In the genomic region with DNA sequence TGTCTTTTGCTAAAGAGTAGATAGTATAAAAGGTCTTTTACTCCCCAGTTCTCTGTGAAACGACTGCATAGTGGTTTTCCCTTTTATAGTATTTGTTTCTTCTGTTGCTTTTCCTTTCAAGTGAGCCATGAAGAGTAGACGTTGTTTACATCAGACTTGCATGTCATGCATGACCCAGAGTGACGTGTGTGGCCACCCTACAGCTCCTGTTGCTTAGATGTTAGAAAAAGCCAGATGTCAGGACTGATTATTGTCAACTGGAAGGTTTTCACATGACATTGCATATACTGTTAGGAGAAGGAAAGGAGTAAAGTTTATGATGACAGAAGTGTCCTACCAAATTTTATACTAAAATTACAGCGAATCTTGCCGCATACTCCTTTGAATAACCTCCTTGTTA, we compare ENCODE assay signal across 30 cellular contexts. TPM values are rescaled to one million over a fixed set of nuclear protein-coding genes. Genes with fewer than 3 reads are reported as not detected.
DNase-seq lines count a peak whose midpoint lies in the region; ATAC-seq, FAIRE-seq and TF ChIP-seq lines count a peak whose summit lies in the region.
"Had no signal": no experiment of that assay in that cellular context is flagged by ENCODE, and none has a peak within 500 bp of the region (broad histone marks: within the 10 kb centered on the region; RNA-seq: fewer than 3 reads in every experiment).

No MANE protein-coding gene starts in this region.

- H3K4me2 ChIP-seq in K562 (ENCODE audit: insufficient read depth, low read length) (peak overlapping the region; percentile 56), parathyroid adenoma (ENCODE audit: low read length) (peak overlapping the region; percentile 48)
- H3K4me2 ChIP-seq: SK-N-SH had no signal

- intact Hi-C loops in K562 (cut with micrococcal nuclease): no loop called here

- H3K4me1 ChIP-seq in K562 (replicated peaks in 1 of 2; ENCODE audit: control insufficient read depth in 2 of 2, insufficient read depth in 2 of 2, low read length in 2 of 2) (peaks cover 0 to 13% of the 10 kb centered on the region in 2 experiments; a peak in 4 of 5 replicates), parathyroid adenoma (peaks cover 16% of the 10 kb centered on the region)
- H3K4me1 ChIP-seq: body of pancreas, sigmoid colon, upper lobe of left lung had no signal

- H3K27me3 ChIP-seq in K562 (ENCODE audit: control insufficient read depth in 2 of 2, insufficient read depth in 2 of 2, low read length in 2 of 2) (no peaks in the 10 kb centered on the region), parathyroid adenoma (ENCODE audit: control insufficient read depth, insufficient read depth, low read length) (no peaks in the 10 kb centered on the region)
- H3K27me3 ChIP-seq: body of pancreas, upper lobe of left lung had no signal

- H3K9ac ChIP-seq in K562 (ENCODE audit: insufficient read depth in 1 of 2, low read depth in 2 of 2, low read length in 2 of 2) (peak overlapping the region in 1 of 2 experiments; percentile 53; a peak in 3 of 4 replicates), parathyroid adenoma (no peak overlapping the region)
- H3K9ac ChIP-seq: SK-N-SH had no signal

- H3K79me2 ChIP-seq in K562 (ENCODE audit: control insufficient read depth, insufficient read depth, low read length): no peaks in the 10 kb centered on the region
- no peaks in the 10 kb centered on the region for H3K79me2 ChIP-seq in parathyroid adenoma

- in situ Hi-C loops in K562 (cut with MboI): no loop called here

- H3K4me3 ChIP-seq in K562: no peak overlapping the region
- H3K4me3 ChIP-seq in parathyroid adenoma (ENCODE audit: low read depth, low read length): peak overlapping the region; percentile 23
- H3K4me3 ChIP-seq: body of pancreas, GM12878, sigmoid colon, upper lobe of left lung had no signal

- TF ChIP-seq RAD21 in K562 (CRISPR knock-in tag; conservative IDR thresholded peaks at IDR 0.05 in 1 of 2, IDR thresholded peaks at IDR 0.05 in 1 of 2): no peak

- BruUV-seq in K562 (replicated peaks; lab: Mats Ljungman, UMichigan): no TSS peak

- TF ChIP-seq EP300 in K562 (IDR thresholded peaks at IDR 0.05; ENCODE audit: low read length): peak; percentile 79

- no peak for TF ChIP-seq CTCF in K562 (IDR thresholded peaks at IDR 0.05 in 2 of 3, conservative IDR thresholded peaks at IDR 0.05 in 1 of 3; ENCODE audit: insufficient read depth in 2 of 3, low read depth in 1 of 3, low read length in 3 of 3)
- TF ChIP-seq CTCF in parathyroid adenoma (IDR thresholded peaks at IDR 0.05): no peak

- H3K9me3 ChIP-seq in K562 (replicated peaks; ENCODE audit: control insufficient read depth, insufficient read depth, low read depth, low read length) (no peaks in the 10 kb centered on the region), parathyroid adenoma (ENCODE audit: control insufficient read depth, low read length) (no peaks in the 10 kb centered on the region)
- H3K9me3 ChIP-seq: body of pancreas, SK-N-SH had no signal

- FAIRE-seq in K562 (lab: Jason Lieb, UNC): peak; percentile 97
- FAIRE-seq: frontal cortex, GM12878 had no signal

- H4K20me1 ChIP-seq in K562 (replicated peaks; ENCODE audit: control insufficient read depth, insufficient read depth, low read length): no peaks in the 10 kb centered on the region

- H3K27ac ChIP-seq in K562 (ENCODE audit: extremely low read depth, low read depth, low read length) (peak overlapping the region; percentile 87), parathyroid adenoma (peak overlapping the region; percentile 73)
- H3K27ac ChIP-seq: body of pancreas, HL-60, RWPE1, sigmoid colon, upper lobe of left lung, WERI-Rb-1 had no signal

- POLR2A ChIA-PET in K562 (lab: Yijun Ruan, JAX): interaction anchor here (0.6 kb wide), 1 partner anchor 16 kb away, joined by 3 read pairs; no protein-coding TSS in a partner anchor

- ATAC-seq in K562: peak; percentile 97
- ATAC-seq in HG03469 (IDR thresholded peaks at IDR 0.05; ENCODE audit: unreplicated experiment): no peak
- ATAC-seq: activated naive CD8-positive, alpha-beta T cell treated with anti-CD3 and anti-CD28 coated beads, Interleukin-2, amount 50 U/mL, for 24 hours; body of pancreas; GM12878; left colon; stimulated activated effector memory CD8-positive, alpha-beta T cell treated with anti-CD3 and anti-CD28 coated beads, Interleukin-12 subunit alpha, Interleukin-12 subunit beta, amount 100 ng/mL, for 72 hours had no signal

- DNase-seq in ELR (ENCODE audit: low read depth) (peak; percentile 34), NCI-H2107 (lab: John Stamatoyannopoulos, UW) (peak; percentile 9), K562 (ENCODE audit: extremely low read depth in 1 of 4, low spot score in 3 of 4) (peak in 3 of 4 experiments; percentile 7 to 77 (median 51)), T-helper 1 cell (no peak), HK-2 (ENCODE audit: unreplicated experiment) (no peak)
- DNase-seq: activated CD4-positive, alpha-beta T cell treated with anti-CD3 and anti-CD28 coated beads, Interleukin-2, amount 10 ng/mL, durations not matched to agents 24 days and 14 days; activated naive CD8-positive, alpha-beta T cell treated with anti-CD3 and anti-CD28 coated beads, Interleukin-2, amount 50 U/mL, for 24 hours; activated T-cell treated with anti-CD3 and anti-CD28 coated beads, Interleukin-2, amount 50 U/mL, for 24 hours; body of pancreas; cerebellar nuclear complex; left colon; NCI-H774; sigmoid colon; SK-N-SH; stimulated activated CD4-positive, alpha-beta T cell treated with anti-CD3 and anti-CD28 coated beads, Interleukin-4, amount 100 ng/mL, for 24 hours; T-helper 2 cell; upper lobe of left lung; WERI-Rb-1 had no signal

- TF ChIP-seq POLR2A in K562 (conservative IDR thresholded peaks at IDR 0.05): no peak

- CTCF ChIA-PET in K562 (lab: Yijun Ruan, JAX; ENCODE audit: low intra/inter-chr PET ratio): no interaction called here

- H3K36me3 ChIP-seq in K562 (ENCODE audit: control insufficient read depth, insufficient read depth, low read length): no peaks in the 10 kb centered on the region
- H3K36me3 ChIP-seq in parathyroid adenoma (ENCODE audit: control insufficient read depth, insufficient read depth, low read length): no peaks in the 10 kb centered on the region
- H3K36me3 ChIP-seq: sigmoid colon, upper lobe of left lung, WERI-Rb-1 had no signal

- no peaks in the 10 kb centered on the region for H3K9me1 ChIP-seq in K562 (ENCODE audit: control insufficient read depth, insufficient read depth, low read length)

- WGBS in K562 (ENCODE audit: insufficient coverage, low coverage, missing lambda C conversion rate): 10% methylated on average over 5 of the region's 5 CpGs

- peak overlapping the region; percentile 84 for H2AFZ ChIP-seq in K562 (ENCODE audit: low read depth, low read length)
- H2AFZ ChIP-seq in parathyroid adenoma: peak overlapping the region; percentile 19

TF ChIP-seq in K562, 482 proteins besides CTCF, POLR2A, EP300 and RAD21 (continues in another document):
- peak; percentile 83 for TF ChIP-seq NFE2 (IDR thresholded peaks at IDR 0.05; ENCODE audit: low read depth)
- TF ChIP-seq LEF1 (IDR thresholded peaks at IDR 0.05): peak; percentile 77
- peak; percentile 58; the same call in 1 of the 2 replicates for TF ChIP-seq SMARCC2 (IDR thresholded peaks at IDR 0.05; ENCODE audit: low read depth)

RNA-seq across cellular contexts. Expression of a gene that starts 1.3 kb away (rescaled TPM):
- total RNA-seq in K562 (2011; cell fraction: chromatin; rRNA removed; ENCODE audit: low replicate concordance): not detected in 2 replicates
- not detected in 2 replicates for total RNA-seq in K562 (2011; cell fraction: nucleolus; rRNA removed)
- total RNA-seq in K562 (2011; cell fraction: nucleoplasm; rRNA removed): not detected in 2 replicates
- total RNA-seq in K562 (2014; rRNA removed) (0.14 TPM in 1 of 2 replicates, not detected in the other), K562 (2014; rRNA removed; fragmentation: Illumina TruSeq; extraction: Trizol) (not detected in 2 replicates), K562 (2015; rRNA removed; fragmentation: Illumina TruSeq; extraction: Trizol) (not detected in 2 replicates), K562 (2021) (not detected in 2 replicates)
- polyA plus RNA-seq in K562 (2011; rRNA removed) (not detected in 2 replicates), K562 (2014; fragmentation: Illumina TruSeq; extraction: Trizol) (not detected in 2 replicates), K562 (2014; fragmentation: Nextera tagmentation; extraction: Ambion mirVana) (not detected), K562 (2014; rRNA removed) (not detected in 2 replicates)
- not detected in 2 replicates for polyA plus RNA-seq in K562 (2011; cell fraction: cytosol; rRNA removed)
- polyA plus RNA-seq in K562 (2011; cell fraction: nucleus; rRNA removed): not detected in 2 replicates
- not detected in 2 replicates for polyA plus RNA-seq in K562 (2012)
- polyA minus RNA-seq in K562 (2011; rRNA and poly(A)+ RNA removed): not detected in 2 replicates
- not detected in 2 replicates for polyA minus RNA-seq in K562 (2011; cell fraction: cytosol; rRNA and poly(A)+ RNA removed)
- not detected in 2 replicates for polyA minus RNA-seq in K562 (2011; cell fraction: nucleus; rRNA and poly(A)+ RNA removed)
- total RNA-seq: activated CD4-positive, alpha-beta T cell treated with anti-CD3 and anti-CD28 coated beads, Interleukin-2, amount 10 ng/mL, durations not matched to agents 24 days and 14 days; activated CD8-positive, alpha-beta memory T cell treated with anti-CD3 and anti-CD28 coated beads for 36 hours; body of pancreas; Daoy; frontal cortex; GM12878; left colon; neural crest cell; posterior vena cava; sigmoid colon; upper lobe of left lung had no signal
- polyA plus RNA-seq: CD14-positive monocyte, GM12878, sigmoid colon, SK-N-SH had no signal

RNA-seq across cellular contexts. Expression of a gene that starts 15.4 kb away (rescaled TPM):
- total RNA-seq in K562 (2011; cell fraction: chromatin; rRNA removed; ENCODE audit: low replicate concordance): not detected in 2 replicates
- not detected in 2 replicates for total RNA-seq in K562 (2011; cell fraction: nucleolus; rRNA removed)
- not detected in 2 replicates for total RNA-seq in K562 (2011; cell fraction: nucleoplasm; rRNA removed)
- total RNA-seq in K562 (2014; rRNA removed): not detected in 2 replicates
- not detected in 2 replicates for total RNA-seq in K562 (2014; rRNA removed; fragmentation: Illumina TruSeq; extraction: Trizol)
- total RNA-seq in K562 (2015; rRNA removed; fragmentation: Illumina TruSeq; extraction: Trizol): not detected in 2 replicates
- total RNA-seq in K562 (2021): not detected in 2 replicates
- polyA plus RNA-seq in K562 (2011; rRNA removed): not detected in 2 replicates
- polyA plus RNA-seq in K562 (2011; cell fraction: cytosol; rRNA removed): 0.04 TPM in 1 of 2 replicates, not detected in the other
- not detected in 2 replicates for polyA plus RNA-seq in K562 (2011; cell fraction: nucleus; rRNA removed)
- polyA plus RNA-seq in K562 (2012): 0.03 and 0.11 TPM in 2 replicates
- 0.04 TPM in 1 of 2 replicates, not detected in the other for polyA plus RNA-seq in K562 (2014; fragmentation: Illumina TruSeq; extraction: Trizol)
- polyA plus RNA-seq in K562 (2014; fragmentation: Nextera tagmentation; extraction: Ambion mirVana): under 1 TPM; 0.04 to 0.14 TPM
- polyA plus RNA-seq in K562 (2014; rRNA removed): 0.04 and 0.09 TPM in 2 replicates
- polyA minus RNA-seq in K562 (2011; rRNA and poly(A)+ RNA removed): not detected in 2 replicates
- polyA minus RNA-seq in K562 (2011; cell fraction: cytosol; rRNA and poly(A)+ RNA removed): not detected in 2 replicates
- polyA minus RNA-seq in K562 (2011; cell fraction: nucleus; rRNA and poly(A)+ RNA removed): not detected in 2 replicates
- total RNA-seq: Daoy, GM12878, neural crest cell had no signal
- polyA plus RNA-seq: SK-N-SH had no signal

Comparison
In these comparisons a context has a peak if more than half of its experiments do, and no peak if none do; other contexts are left out.
1. DNase-seq: peak in ELR (single experiment), NCI-H2107 (single experiment) and K562 (3 of 4); none in T-helper 1 cell (0 of 5) and HK-2 (single experiment).